23 cellular contexts compared by ENCODE assay signal in genomic region chr2:46145840-46146239, GRCh38.
"Had no signal": no experiment of that assay in that cellular context is flagged by ENCODE, and none has a peak within 500 bp of the region (broad histone marks: within the 10 kb centered on the region; RNA-seq: fewer than 3 reads in every experiment).

No MANE protein-coding gene starts in this region.

- ATAC-seq: foreskin keratinocyte; mucosa of descending colon; naive thymus-derived CD8-positive, alpha-beta T cell; psoas muscle had no signal

- H3K4me1 ChIP-seq: psoas muscle, sigmoid colon had no signal

- H3K36me3 ChIP-seq: colonic mucosa, thoracic aorta, transverse colon had no signal

- H2AFZ ChIP-seq: hepatocyte had no signal

- H3K27ac Mint-ChIP-seq: naive thymus-derived CD8-positive, alpha-beta T cell had no signal

- FAIRE-seq: endothelial cell of umbilical vein, islet of Langerhans had no signal

- H3K4me3 Mint-ChIP-seq: naive thymus-derived CD8-positive, alpha-beta T cell had no signal

- DNase-seq: colonic mucosa; dermis blood vessel endothelial cell; erythroblast; foreskin keratinocyte; kidney glomerular epithelial cell; mammary epithelial cell; mucosa of descending colon; naive thymus-derived CD8-positive, alpha-beta T cell; occipital lobe; psoas muscle; retina; stimulated activated CD4-positive, alpha-beta T cell treated with anti-CD3 and anti-CD28 coated beads, Interleukin-2, amount 100 ng/mL, for 24 hours; stimulated activated CD4-positive, alpha-beta T cell treated with anti-CD3 and anti-CD28 coated beads, Interleukin-4, amount 100 ng/mL, for 4 hours; stimulated activated naive CD4-positive, alpha-beta T cell; stomach; substantia nigra; transverse colon had no signal

- H3K27me3 Mint-ChIP-seq: naive thymus-derived CD8-positive, alpha-beta T cell had no signal

- H3K9me3 Mint-ChIP-seq: naive thymus-derived CD8-positive, alpha-beta T cell had no signal

- H3K4me3 ChIP-seq: colonic mucosa, hepatocyte, mucosa of descending colon, psoas muscle, sigmoid colon, skin epidermis, stomach, thoracic aorta, transverse colon had no signal

- H3K27me3 ChIP-seq: colonic mucosa, foreskin keratinocyte, hepatocyte, sigmoid colon, stomach, transverse colon had no signal

- H3K79me2 ChIP-seq: hepatocyte had no signal

- H3K27ac ChIP-seq: colonic mucosa, foreskin keratinocyte, hepatocyte, psoas muscle, sigmoid colon, skin epidermis, stomach, thoracic aorta, transverse colon had no signal

- H3K9me3 ChIP-seq: colonic mucosa, mucosa of descending colon, psoas muscle, sigmoid colon, stomach, thoracic aorta, transverse colon had no signal

- H3K4me2 ChIP-seq: hepatocyte had no signal
